8 cellular contexts compared by ENCODE assay signal in genomic region chr1:25617626-25618432, GRCh38. TPM values are rescaled to one million over a fixed set of nuclear protein-coding genes. Genes with fewer than 3 reads are reported as not detected.
DNase-seq lines count a peak whose midpoint lies in the region; ATAC-seq, FAIRE-seq and TF ChIP-seq lines count a peak whose summit lies in the region.

No MANE protein-coding gene starts in this region.

- no peak overlapping the region for H4K5ac ChIP-seq in H1 (ENCODE audit: insufficient read length, low read depth, low read length)

- DNase-seq in Calu3 (no peak), PC-9 (no peak), H1 (ENCODE audit: low read depth in 1 of 2, low spot score in 2 of 2) (peak in 1 of 2 experiments; percentile 75)
- DNase-seq in natural killer cell treated with Interleukin-12 subunit alpha and Interleukin-12 subunit beta and Interleukin-15 and Interleukin-18, amount 100 ng/mL, for 72 hours (ENCODE audit: low spot score): no peak
- no peak for DNase-seq in stimulated activated naive CD4-positive, alpha-beta T cell treated with Interleukin-2 at 50 U/mL for 16 hours (lab: John Stamatoyannopoulos, UW)
- DNase-seq in effector CD4-positive, alpha-beta T cell: no peak

- H3K4me1 Mint-ChIP-seq in Calu3 (ENCODE audit: low read depth, unreplicated experiment): no peaks in the 10 kb centered on the region
- H3K4me1 Mint-ChIP-seq in natural killer cell treated with Interleukin-12 subunit alpha and Interleukin-12 subunit beta and Interleukin-15 and Interleukin-18, amount 100 ng/mL, for 72 hours (ENCODE audit: low read depth in 2 of 2): peaks cover 45 to 51% of the 10 kb centered on the region in 2 donors

- H3K4me2 ChIP-seq in PC-9 (peak overlapping the region; percentile 67), H1 (ENCODE audit: insufficient read depth in 1 of 2, low read depth in 2 of 2, low read length in 2 of 2) (peak overlapping the region; percentile 75 to 76)

- H3K27ac ChIP-seq in PC-9 (no peak overlapping the region), H1 (ENCODE audit: low read depth, low read length) (no peak overlapping the region)

- H3K36me3 Mint-ChIP-seq in Calu3 (ENCODE audit: insufficient read depth, unreplicated experiment): peaks cover 6% of the 10 kb centered on the region
- no peaks in the 10 kb centered on the region for H3K36me3 Mint-ChIP-seq in natural killer cell treated with Interleukin-12 subunit alpha and Interleukin-12 subunit beta and Interleukin-15 and Interleukin-18, amount 100 ng/mL, for 72 hours

- H3K9me3 ChIP-seq in PC-9 (ENCODE audit: insufficient read depth, low read depth) (no peaks in the 10 kb centered on the region), H1 (ENCODE audit: insufficient read depth in 2 of 2, low read depth in 1 of 2, low read length in 1 of 2) (no peaks in the 10 kb centered on the region)

- H3K27me3 ChIP-seq in PC-9 (ENCODE audit: insufficient read depth, low read depth): no peaks in the 10 kb centered on the region; the same call in 1 of the 2 replicates
- peaks cover 9 to 29% (median 17%) of the 10 kb centered on the region in 4 experiments for H3K27me3 ChIP-seq in H1 (replicated peaks in 1 of 4; ENCODE audit: control insufficient read depth in 3 of 4, extremely low read depth in 1 of 4, insufficient read depth in 3 of 4, low read length in 3 of 4)

- CTCF ChIA-PET in Calu3 (lab: Charles Lee) (interaction anchor here (0.7 kb wide), 1 partner anchor 183 kb away, joined by 4 read pairs; no protein-coding TSS in a partner anchor), PC-9 (lab: Charles Lee) (no interaction called here), H1 (lab: Charles Lee; ENCODE audit: partially characterized antibody) (interaction anchor here (0.7 to 7.1 kb wide), 23 partner anchors 15 to 193 kb away, joined by 3 to 53 read pairs (median 9); no protein-coding TSS in a partner anchor)

- H3K9me3 Mint-ChIP-seq in Calu3 (ENCODE audit: low read depth, unreplicated experiment): no peaks in the 10 kb centered on the region
- H3K9me3 Mint-ChIP-seq in natural killer cell treated with Interleukin-12 subunit alpha and Interleukin-12 subunit beta and Interleukin-15 and Interleukin-18, amount 100 ng/mL, for 72 hours: no peaks in the 10 kb centered on the region

- ATAC-seq in natural killer cell treated with Interleukin-12 subunit alpha and Interleukin-12 subunit beta and Interleukin-15 and Interleukin-18, amount 100 ng/mL, for 72 hours: no peak
- ATAC-seq in HG02623 (IDR thresholded peaks at IDR 0.05; ENCODE audit: unreplicated experiment) (no peak), GM21619 (IDR thresholded peaks at IDR 0.05; ENCODE audit: unreplicated experiment) (no peak)

- no peaks in the 10 kb centered on the region for H3K9me2 ChIP-seq in PC-9 (ENCODE audit: insufficient read depth)

- H3K79me1 ChIP-seq in H1 (ENCODE audit: low read depth, low read length): no peaks in the 10 kb centered on the region; the same call in 1 of the 2 replicates

- no peak for FAIRE-seq in H1 (lab: Jason Lieb, UNC)

- no peak overlapping the region; the same call in 1 of the 2 replicates for H4K8ac ChIP-seq in H1 (ENCODE audit: extremely low read depth, insufficient read depth, low read length)

- no peak overlapping the region for H3K56ac ChIP-seq in H1 (replicated peaks; ENCODE audit: insufficient read length, low read depth, low read length)

- H2BK15ac ChIP-seq in H1 (ENCODE audit: low read length): 0 out of 2 replicates have a peak overlapping the region, but pooled peaks have one; percentile 63

- H3K27me3 Mint-ChIP-seq in Calu3 (ENCODE audit: unreplicated experiment): peaks cover 83% of the 10 kb centered on the region
- peaks cover 5 to 24% of the 10 kb centered on the region in 2 donors for H3K27me3 Mint-ChIP-seq in natural killer cell treated with Interleukin-12 subunit alpha and Interleukin-12 subunit beta and Interleukin-15 and Interleukin-18, amount 100 ng/mL, for 72 hours

- H2BK20ac ChIP-seq in H1 (ENCODE audit: low read length): no peak overlapping the region

- no peak overlapping the region for H4K91ac ChIP-seq in H1 (replicated peaks; ENCODE audit: insufficient read length, low read length)

- 0 out of 2 replicates have a peak overlapping the region, but pooled peaks have one; percentile 25 for H2AK5ac ChIP-seq in H1 (ENCODE audit: low read depth, low read length)

- intact Hi-C loops in Calu3 (cut with micrococcal nuclease; ENCODE audit: unreplicated experiment): no loop called here
- intact Hi-C loops in PC-9 (cut with micrococcal nuclease; ENCODE audit: unreplicated experiment): loop anchor here (10.0 kb wide), 1 partner anchor 77 kb away; no protein-coding TSS in a partner anchor

- H3K23ac ChIP-seq in H1 (ENCODE audit: insufficient read length): no peak overlapping the region

- TF ChIP-seq POLR2A in H1 (IDR thresholded peaks at IDR 0.05; ENCODE audit: control extremely low read depth in 1 of 2, low read depth in 2 of 2, low read length in 2 of 2): no peak

- TF ChIP-seq CTCF in Calu3 (IDR thresholded peaks at IDR 0.05; ENCODE audit: unreplicated experiment) (no peak), PC-9 (conservative IDR thresholded peaks at IDR 0.05) (no peak), H1 (IDR thresholded peaks at IDR 0.05; ENCODE audit: control extremely low read depth in 1 of 3, insufficient read depth in 1 of 3, low read depth in 1 of 3, low read length in 3 of 3) (no peak)

- TF ChIP-seq RAD21 in H1 (IDR thresholded peaks at IDR 0.05 in 1 of 2, conservative IDR thresholded peaks at IDR 0.05 in 1 of 2; ENCODE audit: low read depth in 2 of 2, low read length in 2 of 2): no peak

- BruUV-seq in Calu3 (replicated peaks; lab: Mats Ljungman, UMichigan) (no TSS peak), PC-9 (replicated peaks; lab: Mats Ljungman, UMichigan) (no TSS peak)

- no peak overlapping the region for H3K14ac ChIP-seq in H1 (ENCODE audit: insufficient read length)

- H3K4me3 Mint-ChIP-seq in Calu3 (ENCODE audit: low read depth, unreplicated experiment): peak overlapping the region; percentile 50
- peak overlapping the region; percentile 77 for H3K4me3 Mint-ChIP-seq in natural killer cell treated with Interleukin-12 subunit alpha and Interleukin-12 subunit beta and Interleukin-15 and Interleukin-18, amount 100 ng/mL, for 72 hours

- no peak overlapping the region for H3K4ac ChIP-seq in H1 (replicated peaks; ENCODE audit: insufficient read length, low read depth, low read length)

- H3K4me3 ChIP-seq in PC-9: peak overlapping the region; percentile 38; the same call in 1 of the 2 replicates
- H3K4me3 ChIP-seq in H1 (ENCODE audit: extremely low read depth in 1 of 4, insufficient read depth in 2 of 4, low read depth in 3 of 4, low read length in 4 of 4): peak overlapping the region; percentile 44 to 83 (median 64)

- 5% methylated on average over 50 of the region's 66 CpGs; no CpG with 5 or more reads in 1 of the 2 experiments for WGBS in H1 (ENCODE audit: extremely low coverage in 1 of 2, insufficient coverage in 1 of 2, insufficient read length in 1 of 2, insufficient replicate concordance in 2 of 2, low coverage in 1 of 2, low lambda C conversion rate in 2 of 2, missing lambda C conversion rate in 1 of 2), 2 experiments

- H3K36me3 ChIP-seq in PC-9 (ENCODE audit: low read depth) (no peaks in the 10 kb centered on the region), H1 (ENCODE audit: control insufficient read depth in 2 of 4, insufficient read depth in 4 of 4, low read length in 3 of 4) (no peaks in the 10 kb centered on the region)

- H3K4me1 ChIP-seq in PC-9 (replicated peaks; ENCODE audit: insufficient read depth): peaks cover 11% of the 10 kb centered on the region; the same call in 1 of the 2 replicates
- H3K4me1 ChIP-seq in H1 (replicated peaks in 1 of 4; ENCODE audit: control insufficient read depth in 3 of 4, insufficient read depth in 4 of 4, low read length in 3 of 4): peaks cover 0 to 25% (median 6%) of the 10 kb centered on the region in 4 experiments; a peak in 6 of 7 replicates

- H4K20me1 ChIP-seq in PC-9 (ENCODE audit: insufficient read depth) (no peaks in the 10 kb centered on the region), H1 (replicated peaks in 1 of 2; ENCODE audit: control insufficient read depth in 1 of 2, insufficient read depth in 2 of 2, low read length in 2 of 2) (peaks cover 0 to 2% of the 10 kb centered on the region in 2 experiments)

- H2AFZ ChIP-seq in PC-9: no peak overlapping the region
- 0 out of 2 replicates have a peak overlapping the region, but pooled peaks have one; percentile 23 for H2AFZ ChIP-seq in H1 (ENCODE audit: low read length)

- H3K23me2 ChIP-seq in H1 (ENCODE audit: low read depth, low read length): peaks cover 11% of the 10 kb centered on the region; the same call in 1 of the 2 replicates

- H2BK12ac ChIP-seq in H1 (ENCODE audit: low read depth, low read length): no peak overlapping the region

- no peak overlapping the region for H3K27ac Mint-ChIP-seq in Calu3 (ENCODE audit: unreplicated experiment)
- peak overlapping the region; percentile 53 to 70 for H3K27ac Mint-ChIP-seq in natural killer cell treated with Interleukin-12 subunit alpha and Interleukin-12 subunit beta and Interleukin-15 and Interleukin-18, amount 100 ng/mL, for 72 hours

- H3K18ac ChIP-seq in H1 (ENCODE audit: extremely low read depth, low read length): peak overlapping the region; percentile 55; the same call in 1 of the 2 replicates

- H3F3A ChIP-seq in PC-9 (ENCODE audit: insufficient read depth, low read depth): peaks cover 17% of the 10 kb centered on the region; the same call in 1 of the 2 replicates

- no peak overlapping the region for H2BK5ac ChIP-seq in H1 (ENCODE audit: low read depth, low read length)

- H3K79me2 ChIP-seq in PC-9 (ENCODE audit: low read depth) (no peaks in the 10 kb centered on the region), H1 (ENCODE audit: control insufficient read depth in 1 of 2, insufficient read depth in 2 of 2, low read length in 2 of 2) (no peaks in the 10 kb centered on the region)

- no peak overlapping the region; a peak in 1 of 7 replicates for H3K9ac ChIP-seq in H1 (replicated peaks in 1 of 4; ENCODE audit: extremely low read depth in 1 of 4, low read depth in 3 of 4, low read length in 3 of 4)

- H2BK120ac ChIP-seq in H1 (replicated peaks; ENCODE audit: low read depth, low read length): no peak overlapping the region

- no peak for TF ChIP-seq EP300 in H1 (IDR thresholded peaks at IDR 0.05; ENCODE audit: borderline replicate concordance in 1 of 2, low read depth in 2 of 2, low read length in 2 of 2)

- POLR2A ChIA-PET in PC-9 (lab: Charles Lee; ENCODE audit: unreplicated experiment) (no interaction called here), H1 (lab: Charles Lee; ENCODE audit: partially characterized antibody) (interaction anchor here (0.5 to 1.9 kb wide), 4 partner anchors 24 to 201 kb away, joined by 3 to 5 read pairs (median 4); partner anchors contain the start of gene SELENON)

RNA-seq across cellular contexts. Expression of gene MAN1C1, which starts 1.2 kb away (rescaled TPM):
- total RNA-seq in Calu3 (2022): 0.14 and 0.37 TPM in 2 replicates
- total RNA-seq in PC-9 (2021): 0.41 and 0.48 TPM in 2 replicates
- 7.7 and 7.8 TPM in 2 replicates for total RNA-seq in H1 (2021; fragmentation: NEBNext Ultra II Directional; extraction: Animal tissue kit (Norgen Biotek cat#: 25700))
- 14.4 and 15.2 TPM in 2 replicates for polyA plus RNA-seq in H1 (2011; rRNA removed)
- 8.9 TPM for polyA plus RNA-seq in H1 (2011; cell fraction: cytosol; rRNA removed)
- 14.7 TPM for polyA plus RNA-seq in H1 (2011; cell fraction: nucleus; rRNA removed)
- 8.3 to 9.9 TPM (median 8.7 TPM) in 4 replicates for polyA plus RNA-seq in H1 (2012, experiment 1 of 2)
- 6.4 TPM for polyA plus RNA-seq in H1 (2012, experiment 2 of 2)
- 5.7 TPM for polyA plus RNA-seq in H1 (2013, experiment 1 of 2)
- polyA plus RNA-seq in H1 (2013, experiment 2 of 2): 7.0 TPM
- polyA minus RNA-seq in H1 (2011; rRNA and poly(A)+ RNA removed): 7.1 and 9.0 TPM in 2 replicates
- polyA minus RNA-seq in H1 (2011; cell fraction: cytosol; rRNA and poly(A)+ RNA removed): 4.8 TPM
- 6.1 TPM for polyA minus RNA-seq in H1 (2011; cell fraction: nucleus; rRNA and poly(A)+ RNA removed)
- 1 to 10 TPM in 1 of 2 donors, under 1 TPM in 1; 0.88 to 2.5 TPM for total RNA-seq in natural killer cell treated with Interleukin-12 subunit alpha and Interleukin-12 subunit beta and Interleukin-15 and Interleukin-18, amount 100 ng/mL, for 72 hours
